16 cellular contexts compared by ENCODE assay signal in the genomic region with DNA sequence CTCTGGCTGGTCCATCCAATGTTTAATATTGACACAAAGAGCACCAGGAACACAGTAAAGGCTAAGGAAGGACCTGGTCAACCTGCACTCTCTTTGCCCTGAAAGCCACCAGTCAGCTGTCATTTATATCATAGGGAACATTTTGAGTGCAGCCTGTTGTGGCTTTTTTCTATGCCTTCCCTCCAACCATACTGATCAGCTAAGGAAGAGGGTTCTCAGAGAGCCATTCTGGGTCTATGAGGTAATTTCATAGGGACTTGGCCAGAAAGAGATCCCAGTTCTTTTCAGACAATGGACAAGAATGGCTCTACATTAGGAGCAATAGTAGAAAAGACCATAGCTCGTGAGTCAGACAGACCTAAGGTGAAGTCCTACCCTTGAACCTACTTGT.
DNase-seq lines count a peak whose midpoint lies in the region; ATAC-seq and TF ChIP-seq lines count a peak whose summit lies in the region.
"Had no signal": no experiment of that assay in that cellular context is flagged by ENCODE, and none has a peak within 500 bp of the region (broad histone marks: within the 10 kb centered on the region; RNA-seq: fewer than 3 reads in every experiment).

No MANE protein-coding gene starts in this region.

- H3K9me2 ChIP-seq in GM23248 (ENCODE audit: insufficient read depth) = no peaks in the 10 kb centered on the region

- no peak overlapping the region for H2AFZ ChIP-seq in GM23248

- H3K4me3 ChIP-seq in GM23248 = no peak overlapping the region
- H3K4me3 ChIP-seq in muscle layer of colon (ENCODE audit: low read depth in 1 of 2, low read length in 2 of 2) = no peak overlapping the region
- no peak overlapping the region for H3K4me3 ChIP-seq in psoas muscle
- no peak overlapping the region for H3K4me3 ChIP-seq in transverse colon
- H3K4me3 ChIP-seq in Caco-2 (ENCODE audit: low read depth, low read length) = no peak overlapping the region
- H3K4me3 ChIP-seq: BLaER1, GM12878 had no signal

- BruUV-seq in Caco-2 (replicated peaks; lab: Mats Ljungman, UMichigan) = no TSS peak

- no peak for TF ChIP-seq EP300 in transverse colon (IDR thresholded peaks at IDR 0.05; ENCODE audit: low read depth)

- H3K4me3 Mint-ChIP-seq in Caco-2 (ENCODE audit: unreplicated experiment) = no peak overlapping the region
- H3K4me3 Mint-ChIP-seq: CD8-positive, alpha-beta memory T cell; H9 had no signal

- peaks cover 29% of the 10 kb centered on the region for H3F3A ChIP-seq in GM23248 (ENCODE audit: insufficient read depth)

- no peaks in the 10 kb centered on the region for H3K79me2 ChIP-seq in GM23248 (ENCODE audit: insufficient read depth)

- WGBS in GM23248 (ENCODE audit: low coverage in 1 of 2, low lambda C conversion rate in 2 of 2, missing lambda C conversion rate in 2 of 2), 2 experiments = 74 to 91% methylated on average over 1 of the region's 1 CpG
- 69 to 88% (median 80%) methylated on average over 1 of the region's 1 CpG for WGBS in psoas muscle, 3 donors
- 100% methylated on average over 1 of the region's 1 CpG; no CpG with 5 or more reads in 1 of the 2 donors for WGBS in transverse colon (ENCODE audit: low coverage in 1 of 2), 2 donors

- TF ChIP-seq POLR2A in transverse colon (IDR thresholded peaks at IDR 0.05) = no peak

- TF ChIP-seq CTCF in psoas muscle (IDR thresholded peaks at IDR 0.05) (no peak), transverse colon (IDR thresholded peaks at IDR 0.05) (no peak), Caco-2 (IDR thresholded peaks at IDR 0.05; ENCODE audit: insufficient read depth in 1 of 2, low read depth in 1 of 2, low read length in 1 of 2, severe bottlenecking in 1 of 2, unreplicated experiment in 1 of 2) (no peak)

- H4K20me1 ChIP-seq in GM23248 (ENCODE audit: insufficient read depth) = no peaks in the 10 kb centered on the region
- H4K20me1 ChIP-seq: BLaER1 had no signal

- H3K9me3 ChIP-seq in GM23248 (ENCODE audit: low read depth) = no peaks in the 10 kb centered on the region
- no peaks in the 10 kb centered on the region for H3K9me3 ChIP-seq in muscle layer of colon (ENCODE audit: low read length)
- no peaks in the 10 kb centered on the region for H3K9me3 ChIP-seq in psoas muscle
- H3K9me3 ChIP-seq in transverse colon = no peaks in the 10 kb centered on the region
- H3K9me3 ChIP-seq in Caco-2 = no peaks in the 10 kb centered on the region
- H3K9me3 ChIP-seq: BLaER1 had no signal

- in situ Hi-C loops in GM23248 (cut with MboI) (no loop called here), transverse colon (cut with MboI; ENCODE audit: low pct_ligation_motif_present in 1 of 4, low pct_unique_long_range_greater_than_20kb in 1 of 4, low sequenced_read_pairs in 3 of 4) (no loop called here)

- peaks cover 8% of the 10 kb centered on the region for H3K4me1 Mint-ChIP-seq in Caco-2 (ENCODE audit: low read depth, unreplicated experiment)
- H3K4me1 Mint-ChIP-seq: CD8-positive, alpha-beta memory T cell had no signal

- DNase-seq in GM23248 (no peak), psoas muscle (no peak), transverse colon (no peak), Caco-2 (no peak), NCI-H774 (lab: John Stamatoyannopoulos, UW) (no peak)
- DNase-seq: 8988T; AML-193; CD8-positive, alpha-beta memory T cell; DMS79; GOT3; H9; IMR-90 had no signal

- H3K9ac ChIP-seq in GM23248 (peak overlapping the region; percentile 8; the same call in 1 of the 2 replicates), muscle layer of colon (ENCODE audit: low read length) (no peak overlapping the region)
- H3K9ac ChIP-seq: BLaER1 had no signal

- H3K4me1 ChIP-seq in GM23248 (ENCODE audit: insufficient read depth) (peaks cover 60% of the 10 kb centered on the region), muscle layer of colon (ENCODE audit: insufficient read depth, low read length) (peaks cover 64% of the 10 kb centered on the region), psoas muscle (peaks cover 26% of the 10 kb centered on the region), transverse colon (peaks cover 10 to 46% (median 24%) of the 10 kb centered on the region in 4 donors), Caco-2 (peaks cover 17% of the 10 kb centered on the region)
- H3K4me1 ChIP-seq: BLaER1 had no signal

- peaks cover 6% of the 10 kb centered on the region for H3K36me3 Mint-ChIP-seq in Caco-2 (ENCODE audit: insufficient read depth, unreplicated experiment)
- H3K36me3 Mint-ChIP-seq: CD8-positive, alpha-beta memory T cell had no signal

- peak overlapping the region; percentile 60 for H3K4me2 ChIP-seq in GM23248 (ENCODE audit: unreplicated experiment)
- H3K4me2 ChIP-seq: BLaER1 had no signal

- ATAC-seq in psoas muscle (no peak), GM19452 (IDR thresholded peaks at IDR 0.05; ENCODE audit: unreplicated experiment) (no peak)
- ATAC-seq: GM12878 had no signal

- peak overlapping the region; percentile 61 for H3K27ac ChIP-seq in GM23248
- H3K27ac ChIP-seq in muscle layer of colon (ENCODE audit: low read depth, low read length) = peak overlapping the region; percentile 63
- H3K27ac ChIP-seq in psoas muscle = peak overlapping the region; percentile 46
- peak overlapping the region in 3 of 4 donors; percentile 39 to 66 (median 43) for H3K27ac ChIP-seq in transverse colon
- H3K27ac ChIP-seq: BLaER1 had no signal

- no peaks in the 10 kb centered on the region for H3K36me3 ChIP-seq in GM23248 (ENCODE audit: low read depth)
- no peaks in the 10 kb centered on the region for H3K36me3 ChIP-seq in muscle layer of colon (ENCODE audit: insufficient read depth, low read length)
- H3K36me3 ChIP-seq in psoas muscle (ENCODE audit: insufficient read depth in 1 of 2, low read depth in 1 of 2) = no peaks in the 10 kb centered on the region
- H3K36me3 ChIP-seq in transverse colon = no peaks in the 10 kb centered on the region
- H3K36me3 ChIP-seq in Caco-2 (ENCODE audit: control insufficient read depth, insufficient read depth, low read length) = no peaks in the 10 kb centered on the region
- H3K36me3 ChIP-seq: BLaER1 had no signal

- intact Hi-C loops in psoas muscle (cut with DNase I) (loop anchor here in 1 of 2 donors (10.0 kb wide), 2 partner anchors 45 to 935 kb away; no protein-coding TSS in a partner anchor), transverse colon (cut with DNase I; ENCODE audit: low total_unique reads) (no loop called here), Caco-2 (cut with micrococcal nuclease; ENCODE audit: unreplicated experiment) (no loop called here)

- H3K27me3 ChIP-seq in GM23248 (replicated peaks; ENCODE audit: insufficient read depth) (no peaks in the 10 kb centered on the region), muscle layer of colon (ENCODE audit: control insufficient read depth in 1 of 2, insufficient read depth in 2 of 2, low read length in 2 of 2) (no peaks in the 10 kb centered on the region), psoas muscle (ENCODE audit: insufficient read depth in 3 of 3, low read length in 2 of 3) (no peaks in the 10 kb centered on the region), transverse colon (no peaks in the 10 kb centered on the region), Caco-2 (replicated peaks; ENCODE audit: control insufficient read depth, insufficient read depth, low read length) (no peaks in the 10 kb centered on the region)
- H3K27me3 ChIP-seq: BLaER1 had no signal

- no peaks in the 10 kb centered on the region for H3K27me3 Mint-ChIP-seq in Caco-2 (ENCODE audit: insufficient read depth, unreplicated experiment)

- POLR2A ChIA-PET in Caco-2 (lab: Charles Lee) = no interaction called here

- CTCF ChIA-PET in Caco-2 (lab: Charles Lee) = no interaction called here

- no peaks in the 10 kb centered on the region for H3K9me3 Mint-ChIP-seq in Caco-2 (ENCODE audit: unreplicated experiment)

- no peak overlapping the region for H3K27ac Mint-ChIP-seq in Caco-2 (ENCODE audit: unreplicated experiment)
- H3K27ac Mint-ChIP-seq: CD8-positive, alpha-beta memory T cell; H9 had no signal
